ENCODE assay signal across 2 cellular contexts in genomic region chr4:7621252-7621651, GRCh38.
TF ChIP-seq lines count a peak whose summit lies in the region.

No MANE protein-coding gene starts in this region.

TF ChIP-seq in HepG2, 621 proteins besides CTCF, POLR2A, EP300 and RAD21 (continues in another document):
- TF ChIP-seq KIAA2018 (CRISPR knock-in tag; IDR thresholded peaks at IDR 0.05; ENCODE audit: borderline replicate concordance) (no peak), ZNF619 (CRISPR knock-in tag; IDR thresholded peaks at IDR 0.05) (no peak), ZNF337 (CRISPR knock-in tag; IDR thresholded peaks at IDR 0.05; ENCODE audit: borderline replicate concordance, low read depth) (no peak), FOXK2 (IDR thresholded peaks at IDR 0.05) (0 out of 2 replicates have a peak, but pooled peaks have one; percentile 25), ZNF646 (CRISPR knock-in tag; IDR thresholded peaks at IDR 0.05) (0 out of 2 replicates have a peak, but pooled peaks have one; percentile 32), ZFP41 (CRISPR knock-in tag; IDR thresholded peaks at IDR 0.05; ENCODE audit: borderline replicate concordance) (no peak), NONO (IDR thresholded peaks at IDR 0.05) (0 out of 2 replicates have a peak, but pooled peaks have one; percentile 40), NONO (CRISPR knock-in tag; conservative IDR thresholded peaks at IDR 0.05) (no peak), PRPF4 (IDR thresholded peaks at IDR 0.05; ENCODE audit: low read depth, low read length, poor library complexity, severe bottlenecking) (no peak), FOXP1 (IDR thresholded peaks at IDR 0.05) (peak; percentile 51; the same call in 1 of the 2 replicates), FOXP1 (CRISPR knock-in tag; IDR thresholded peaks at IDR 0.05) (no peak)

TF ChIP-seq in K562, 482 proteins besides CTCF, POLR2A, EP300 and RAD21:
- no peak for TF ChIP-seq ZNF707 (CRISPR knock-in tag; conservative IDR thresholded peaks at IDR 0.05)
- TF ChIP-seq ELF4 (CRISPR knock-in tag; IDR thresholded peaks at IDR 0.05), result 0 out of 2 replicates have a peak, but pooled peaks have one; percentile 9
- TF ChIP-seq HBP1 (CRISPR knock-in tag; IDR thresholded peaks at IDR 0.05), result 0 out of 2 replicates have a peak, but pooled peaks have one; percentile 21
